In genomic region chr2:55843096-55843991, GRCh38 we compare ENCODE assay signal across 10 cellular contexts.
DNase-seq lines count a peak whose midpoint lies in the region; ATAC-seq, FAIRE-seq and TF ChIP-seq lines count a peak whose summit lies in the region.
"Had no signal": no experiment of that assay in that cellular context is flagged by ENCODE, and none has a peak within 500 bp of the region (broad histone marks: within the 10 kb centered on the region; RNA-seq: fewer than 3 reads in every experiment).

No MANE protein-coding gene starts in this region.

- H3K4ac ChIP-seq in neuronal stem cell (ENCODE audit: low read length): no peak overlapping the region

- H2AK5ac ChIP-seq in neuronal stem cell (ENCODE audit: low read depth, low read length): no peak overlapping the region

- no peak overlapping the region for H3K4me3 ChIP-seq in neuronal stem cell (ENCODE audit: low read length in 2 of 2)
- H3K4me3 ChIP-seq in kidney (ENCODE audit: low read length in 2 of 2): no peak overlapping the region

- no peak for TF ChIP-seq CTCF in type B pancreatic cell (conservative IDR thresholded peaks at IDR 0.05)
- TF ChIP-seq CTCF in kidney (IDR thresholded peaks at IDR 0.05; ENCODE audit: borderline replicate concordance, extremely low read depth, insufficient read depth): no peak

- WGBS in neuronal stem cell (ENCODE audit: extremely low coverage in 2 of 2, insufficient read length in 2 of 2, insufficient replicate concordance in 1 of 2), 2 donors: no CpG with 5 or more reads among the region's 6 CpGs

- H4K8ac ChIP-seq in neuronal stem cell (ENCODE audit: low read depth, low read length): no peak overlapping the region

- no peak overlapping the region for H3K23ac ChIP-seq in neuronal stem cell (ENCODE audit: low read depth, low read length, poor library complexity)

- no peaks in the 10 kb centered on the region for H3K9me3 Mint-ChIP-seq in type B pancreatic cell

- H4K91ac ChIP-seq in neuronal stem cell (ENCODE audit: low read depth, low read length, poor library complexity): no peak overlapping the region

- no peak overlapping the region for H3K18ac ChIP-seq in neuronal stem cell (ENCODE audit: low read length)

- H2BK5ac ChIP-seq in neuronal stem cell (ENCODE audit: low read length): no peak overlapping the region

- H3K4me1 ChIP-seq in neuronal stem cell (ENCODE audit: control insufficient read depth in 2 of 2, insufficient read depth in 1 of 2, low read depth in 1 of 2, low read length in 2 of 2) (peaks cover 0 to 7% of the 10 kb centered on the region in 2 donors), kidney (ENCODE audit: control insufficient read depth in 1 of 2, insufficient read depth in 1 of 2, low read depth in 1 of 2, low read length in 2 of 2) (no peaks in the 10 kb centered on the region)

- H2AFZ ChIP-seq in neuronal stem cell (ENCODE audit: low read length): no peak overlapping the region

- DNase-seq in Right ventricle myocardium superior (no peak), Right ventricle myocardium inferior (ENCODE audit: missing footprints) (no peak), SHP77 (lab: John Stamatoyannopoulos, UW) (peak; percentile 69 to 82), islet precursor cell (peak; percentile 85), neuronal stem cell (ENCODE audit: low spot score) (no peak), type B pancreatic cell (ENCODE audit: extremely low spot score, unreplicated experiment) (no peak), kidney (no peak)
- no peak for DNase-seq in stimulated activated naive CD4-positive, alpha-beta T cell treated with Interleukin-2 at 50 U/mL for 16 hours (lab: John Stamatoyannopoulos, UW)
- DNase-seq: NCI-H1694 had no signal

- H3K9ac ChIP-seq in neuronal stem cell (ENCODE audit: low read depth, low read length, poor library complexity) (no peak overlapping the region), kidney (ENCODE audit: low read length in 2 of 2) (no peak overlapping the region)

- no peak overlapping the region for H3K14ac ChIP-seq in neuronal stem cell (ENCODE audit: low read length)

- H3K9me3 ChIP-seq in neuronal stem cell (replicated peaks in 1 of 2; ENCODE audit: control insufficient read depth in 2 of 2, insufficient read depth in 1 of 2, low read depth in 1 of 2, low read length in 2 of 2) (no peaks in the 10 kb centered on the region), kidney (ENCODE audit: control insufficient read depth in 1 of 2, low read length in 2 of 2) (no peaks in the 10 kb centered on the region)

- FAIRE-seq in kidney (lab: Jason Lieb, UNC): no peak

- no peaks in the 10 kb centered on the region for H3K79me1 ChIP-seq in neuronal stem cell (ENCODE audit: low read depth, low read length)

- peak; percentile 18 for ATAC-seq in Right ventricle myocardium superior (ENCODE audit: poor library complexity)
- no peak for ATAC-seq in Right ventricle myocardium inferior

- H3K4me1 Mint-ChIP-seq in type B pancreatic cell (ENCODE audit: unreplicated experiment): peaks cover 12% of the 10 kb centered on the region

- H2BK12ac ChIP-seq in neuronal stem cell (ENCODE audit: low read length): no peak overlapping the region

- H3K4me2 ChIP-seq in neuronal stem cell (ENCODE audit: insufficient read depth, low read length, poor library complexity, severe bottlenecking): no peak overlapping the region

- no peak overlapping the region for H3K4me3 Mint-ChIP-seq in type B pancreatic cell
- H3K4me3 Mint-ChIP-seq: CD14-positive monocyte had no signal

- no peak overlapping the region for H3K27ac Mint-ChIP-seq in type B pancreatic cell

- H3K27me3 ChIP-seq in neuronal stem cell (ENCODE audit: control insufficient read depth in 3 of 3, insufficient read depth in 3 of 3, low read depth in 1 of 3, low read length in 3 of 3): peaks cover 0 to 2% (median 0%) of the 10 kb centered on the region in 3 experiments

- no peak overlapping the region for H2BK15ac ChIP-seq in neuronal stem cell (ENCODE audit: low read length)

- no peak overlapping the region for H2BK120ac ChIP-seq in neuronal stem cell (ENCODE audit: low read depth, low read length)

- intact Hi-C loops in Right ventricle myocardium superior (cut with DNase I): no loop called here
- intact Hi-C loops in Right ventricle myocardium inferior (cut with DNase I): no loop called here
- intact Hi-C loops in kidney (cut with DNase I): no loop called here

- H3K36me3 ChIP-seq in neuronal stem cell (replicated peaks in 1 of 2; ENCODE audit: control insufficient read depth in 2 of 2, insufficient read depth in 2 of 2, low read length in 2 of 2): no peaks in the 10 kb centered on the region
- H3K36me3 ChIP-seq in kidney (ENCODE audit: control insufficient read depth in 1 of 2, insufficient read depth in 2 of 2, low read length in 2 of 2): no peaks in the 10 kb centered on the region

- H3K36me3 Mint-ChIP-seq in type B pancreatic cell: no peaks in the 10 kb centered on the region
- H3K36me3 Mint-ChIP-seq: CD14-positive monocyte had no signal

- H3K27me3 Mint-ChIP-seq in type B pancreatic cell: no peaks in the 10 kb centered on the region

- no peak overlapping the region for H3K27ac ChIP-seq in neuronal stem cell (replicated peaks; ENCODE audit: low read length)
- H3K27ac ChIP-seq in kidney (ENCODE audit: low read depth in 2 of 2, low read length in 2 of 2): no peak overlapping the region

Comparison
In these comparisons a context has a peak if more than half of its experiments do, and no peak if none do; other contexts are left out.
1. DNase-seq: peak in SHP77 (2 of 2) and islet precursor cell (single experiment); none in Right ventricle myocardium superior (single experiment), Right ventricle myocardium inferior (single experiment), neuronal stem cell (single experiment), type B pancreatic cell (single experiment), stimulated activated naive CD4-positive, alpha-beta T cell treated with Interleukin-2 at 50 U/mL for 16 hours (single experiment) and kidney (single experiment).